ENCODE assay signal across 13 cellular contexts in the genomic region with DNA sequence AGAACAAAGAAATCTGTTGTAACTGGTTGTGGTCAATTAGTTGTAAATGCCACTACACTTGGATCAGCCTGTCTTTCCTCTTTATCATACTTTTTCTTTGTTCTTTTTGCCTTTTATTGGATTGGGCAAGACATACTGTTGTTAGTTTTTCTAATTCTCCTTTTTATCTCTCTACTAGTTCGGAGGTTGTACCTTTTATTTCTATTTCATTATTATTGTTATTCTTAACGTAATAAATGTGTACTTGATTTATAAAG. TPM values are rescaled to one million over a fixed set of nuclear protein-coding genes. Genes with fewer than 3 reads are reported as not detected.
DNase-seq lines count a peak whose midpoint lies in the region; ATAC-seq and TF ChIP-seq lines count a peak whose summit lies in the region.
"Had no signal": no experiment of that assay in that cellular context is flagged by ENCODE, and none has a peak within 500 bp of the region (broad histone marks: within the 10 kb centered on the region; RNA-seq: fewer than 3 reads in every experiment).

No MANE protein-coding gene starts in this region.

- peak overlapping the region; percentile 57 to 58 for H3K4me3 Mint-ChIP-seq in activated T-cell treated with anti-CD3 and anti-CD28 coated beads, Interleukin-2, amount 50 U/mL, for 72 hours
- H3K4me3 Mint-ChIP-seq in stimulated activated effector memory CD8-positive, alpha-beta T cell treated with anti-CD3 and anti-CD28 coated beads, Interleukin-12 subunit alpha, Interleukin-12 subunit beta, amount 100 ng/mL, for 72 hours = peak overlapping the region; percentile 60

- no peaks in the 10 kb centered on the region for H3K4me1 ChIP-seq in SJCRH30
- no peaks in the 10 kb centered on the region for H3K4me1 ChIP-seq in hepatocyte (ENCODE audit: insufficient read depth)

- no peak for DNase-seq in activated T-cell treated with anti-CD3 and anti-CD28 coated beads, Interleukin-2, amount 50 U/mL, for 72 hours
- DNase-seq in activated T-cell treated with anti-CD3 and anti-CD28 coated beads for 4 hours (no peak), SJCRH30 (no peak), fibroblast of gingiva (ENCODE audit: low read depth) (peak; percentile 25), HuH-7 (ENCODE audit: low spot score) (no peak), SHP77 (lab: John Stamatoyannopoulos, UW) (no peak), hepatocyte (ENCODE audit: low spot score) (no peak)
- DNase-seq in stimulated activated effector memory CD8-positive, alpha-beta T cell treated with anti-CD3 and anti-CD28 coated beads, Interleukin-12 subunit alpha, Interleukin-12 subunit beta, amount 100 ng/mL, for 72 hours (ENCODE audit: low spot score in 2 of 2) = no peak
- DNase-seq: dermis blood vessel endothelial cell; EL; left ventricle myocardium inferior; NK-92 treated with Interleukin-12 subunit alpha and Interleukin-12 subunit beta, amount 100 ng/mL, for 24 hours had no signal

- H3K27ac ChIP-seq in SJCRH30 (no peak overlapping the region), hepatocyte (no peak overlapping the region)
- H3K27ac ChIP-seq: left ventricle myocardium inferior had no signal

- peaks cover 0 to 4% of the 10 kb centered on the region in 2 donors for H3K9me3 Mint-ChIP-seq in activated T-cell treated with anti-CD3 and anti-CD28 coated beads, Interleukin-2, amount 50 U/mL, for 72 hours
- peaks cover 4% of the 10 kb centered on the region for H3K9me3 Mint-ChIP-seq in stimulated activated effector memory CD8-positive, alpha-beta T cell treated with anti-CD3 and anti-CD28 coated beads, Interleukin-12 subunit alpha, Interleukin-12 subunit beta, amount 100 ng/mL, for 72 hours

- H3K4me1 Mint-ChIP-seq in activated T-cell treated with anti-CD3 and anti-CD28 coated beads, Interleukin-2, amount 50 U/mL, for 72 hours (ENCODE audit: low read depth) = peaks cover 13% of the 10 kb centered on the region
- H3K4me1 Mint-ChIP-seq in stimulated activated effector memory CD8-positive, alpha-beta T cell treated with anti-CD3 and anti-CD28 coated beads, Interleukin-12 subunit alpha, Interleukin-12 subunit beta, amount 100 ng/mL, for 72 hours = no peaks in the 10 kb centered on the region

- no peaks in the 10 kb centered on the region for H4K20me1 ChIP-seq in hepatocyte (ENCODE audit: insufficient read depth, poor library complexity, severe bottlenecking)

- no peaks in the 10 kb centered on the region for H3K9me3 ChIP-seq in SJCRH30 (replicated peaks)
- H3K9me3 ChIP-seq in hepatocyte (ENCODE audit: low read depth) = no peaks in the 10 kb centered on the region
- H3K9me3 ChIP-seq: left ventricle myocardium inferior had no signal

- no peak for TF ChIP-seq CTCF in hepatocyte (IDR thresholded peaks at IDR 0.05; ENCODE audit: poor library complexity)

- H3K4me3 ChIP-seq in SJCRH30 (peak overlapping the region; percentile 46), hepatocyte (no peak overlapping the region)
- H3K4me3 ChIP-seq: K562, left ventricle myocardium inferior had no signal

- peaks cover 2 to 7% of the 10 kb centered on the region in 2 donors for H3K36me3 Mint-ChIP-seq in activated T-cell treated with anti-CD3 and anti-CD28 coated beads, Interleukin-2, amount 50 U/mL, for 72 hours (ENCODE audit: insufficient read depth in 2 of 2)
- no peaks in the 10 kb centered on the region for H3K36me3 Mint-ChIP-seq in stimulated activated effector memory CD8-positive, alpha-beta T cell treated with anti-CD3 and anti-CD28 coated beads, Interleukin-12 subunit alpha, Interleukin-12 subunit beta, amount 100 ng/mL, for 72 hours

- WGBS in hepatocyte (ENCODE audit: low lambda C conversion rate, missing lambda C conversion rate) = 65% methylated on average over 2 of the region's 2 CpGs

- no peaks in the 10 kb centered on the region for H3K9me2 ChIP-seq in hepatocyte (replicated peaks; ENCODE audit: insufficient read depth)

- H2AFZ ChIP-seq in hepatocyte = no peak overlapping the region

- H3K36me3 ChIP-seq in SJCRH30 (no peaks in the 10 kb centered on the region), hepatocyte (replicated peaks; ENCODE audit: insufficient read depth, low read depth) (no peaks in the 10 kb centered on the region)
- H3K36me3 ChIP-seq: left ventricle myocardium inferior had no signal

- H3K27me3 ChIP-seq in SJCRH30 (no peaks in the 10 kb centered on the region), hepatocyte (no peaks in the 10 kb centered on the region)

- H3K79me2 ChIP-seq in hepatocyte = no peaks in the 10 kb centered on the region

- peak overlapping the region; percentile 70 for H3K27ac Mint-ChIP-seq in activated T-cell treated with anti-CD3 and anti-CD28 coated beads, Interleukin-2, amount 50 U/mL, for 72 hours
- peak overlapping the region; percentile 69 for H3K27ac Mint-ChIP-seq in stimulated activated effector memory CD8-positive, alpha-beta T cell treated with anti-CD3 and anti-CD28 coated beads, Interleukin-12 subunit alpha, Interleukin-12 subunit beta, amount 100 ng/mL, for 72 hours

- H3K27me3 Mint-ChIP-seq in activated T-cell treated with anti-CD3 and anti-CD28 coated beads, Interleukin-2, amount 50 U/mL, for 72 hours (ENCODE audit: low read depth) = no peaks in the 10 kb centered on the region

- no peak overlapping the region for H3K4me2 ChIP-seq in hepatocyte

- no peak for ATAC-seq in activated T-cell treated with anti-CD3 and anti-CD28 coated beads, Interleukin-2, amount 50 U/mL, for 72 hours (replicated peaks in 1 of 2)
- ATAC-seq in stimulated activated effector memory CD8-positive, alpha-beta T cell treated with anti-CD3 and anti-CD28 coated beads, Interleukin-12 subunit alpha, Interleukin-12 subunit beta, amount 100 ng/mL, for 72 hours = no peak
- ATAC-seq: K562 had no signal

RNA-seq across cellular contexts. Expression of gene IVNS1ABP, which starts 59.2 kb away (rescaled TPM):
- 100 to 1,000 TPM in 1 of 2 donors, 10 to 100 TPM in 1; 86.2 to 110 TPM for total RNA-seq in activated T-cell treated with anti-CD3 and anti-CD28 coated beads, Interleukin-2, amount 50 U/mL, for 72 hours
- 49.9 and 63.5 TPM in 2 replicates for total RNA-seq in SJCRH30 (2014; rRNA removed; shearing (Covaris generic))
- total RNA-seq in hepatocyte = 99.0 and 116 TPM in 2 replicates
- 74.4 and 78.7 TPM in 2 replicates for polyA plus RNA-seq in hepatocyte
